Comparison of ENCODE assay signal across 23 cellular contexts in the genomic region with DNA sequence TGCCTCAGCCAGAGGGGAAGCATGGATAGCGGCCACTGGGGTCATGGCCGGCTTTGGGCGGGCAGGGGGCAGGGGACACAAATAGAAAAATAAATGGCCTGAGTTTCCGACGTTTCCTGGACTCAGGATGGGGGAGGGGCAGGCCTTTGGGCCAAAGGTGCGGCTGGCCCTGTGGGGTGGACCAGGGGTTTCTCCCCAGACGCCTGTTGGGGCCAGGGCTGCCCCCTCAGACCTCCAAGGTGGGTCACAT. TPM values are rescaled to one million over a fixed set of nuclear protein-coding genes. Genes with fewer than 3 reads are reported as not detected.
A peak's percentile ranks its signal among the peaks of the same experiment; 100 is the strongest.
DNase-seq lines count a peak whose midpoint lies in the region; ATAC-seq and TF ChIP-seq lines count a peak whose summit lies in the region.
"Had no signal": no experiment of that assay in that cellular context is flagged by ENCODE, and none has a peak within 500 bp of the region (broad histone marks: within the 10 kb centered on the region; RNA-seq: fewer than 3 reads in every experiment).

No MANE protein-coding gene starts in this region.

- H3K4me1 ChIP-seq in esophagus muscularis mucosa (peaks cover 27 to 48% (median 44%) of the 10 kb centered on the region in 4 donors), mucosa of rectum (ENCODE audit: control insufficient read depth in 2 of 2, insufficient read depth in 2 of 2, low read length in 2 of 2) (peaks cover 3 to 6% of the 10 kb centered on the region in 2 donors), thyroid gland (no peaks in the 10 kb centered on the region)
- H3K4me1 ChIP-seq: breast epithelium, pancreas had no signal

- H3K27ac ChIP-seq in esophagus muscularis mucosa (replicated peaks in 1 of 4) = peak overlapping the region; percentile 42 to 76 (median 72)
- peak overlapping the region; percentile 11 to 16 for H3K27ac ChIP-seq in mucosa of rectum (ENCODE audit: low read depth in 2 of 2, low read length in 2 of 2)
- H3K27ac ChIP-seq in thyroid gland = peak overlapping the region in 2 of 3 donors; percentile 38 to 59
- H3K27ac ChIP-seq: hepatocyte, pancreas had no signal

- H3K9me3 ChIP-seq in esophagus muscularis mucosa = no peaks in the 10 kb centered on the region
- no peaks in the 10 kb centered on the region for H3K9me3 ChIP-seq in mucosa of rectum (ENCODE audit: control insufficient read depth in 2 of 2, low read length in 2 of 2)
- no peaks in the 10 kb centered on the region for H3K9me3 ChIP-seq in thyroid gland
- H3K9me3 ChIP-seq: breast epithelium, pancreas had no signal

- POLR2A ChIA-PET in activated CD8-positive, alpha-beta T cell treated with anti-CD3 and anti-CD28 coated beads for 36 hours (lab: Charles Lee) = no interaction called here
- POLR2A ChIA-PET in activated CD8-positive, alpha-beta T cell treated with anti-CD3 and anti-CD28 coated beads, Interleukin-2, amount 10 ng/mL, durations not matched to agents 7 days and 5 days (lab: Charles Lee) = no interaction called here

- H3K27me3 ChIP-seq in esophagus muscularis mucosa = peaks cover 0 to 67% (median 8%) of the 10 kb centered on the region in 4 donors
- H3K27me3 ChIP-seq in mucosa of rectum (ENCODE audit: control insufficient read depth in 2 of 2, insufficient read depth in 2 of 2, low read length in 2 of 2) = peaks cover 12 to 44% of the 10 kb centered on the region in 2 donors
- no peaks in the 10 kb centered on the region for H3K27me3 ChIP-seq in thyroid gland
- H3K27me3 ChIP-seq: hepatocyte, pancreas had no signal

- TF ChIP-seq POLR2A in esophagus muscularis mucosa (IDR thresholded peaks at IDR 0.05; ENCODE audit: low read depth) (no peak), thyroid gland (IDR thresholded peaks at IDR 0.05) (no peak)

- H3K4me1 Mint-ChIP-seq in activated CD8-positive, alpha-beta T cell treated with anti-CD3 and anti-CD28 coated beads for 36 hours (ENCODE audit: low read depth) = peaks cover 13% of the 10 kb centered on the region
- peaks cover 37% of the 10 kb centered on the region for H3K4me1 Mint-ChIP-seq in activated CD8-positive, alpha-beta T cell treated with anti-CD3 and anti-CD28 coated beads, Interleukin-2, amount 10 ng/mL, durations not matched to agents 7 days and 5 days (ENCODE audit: low read depth)
- H3K4me1 Mint-ChIP-seq in activated T-helper 2 cell treated with anti-CD3 and anti-CD28 coated beads, Interferon-gamma antibody, Interleukin-2, Interleukin-4, amounts not matched to agents 10 μg/mL and 5 μg/mL and 100 μg/mL, durations not matched to agents 14 hours and 24 hours and 36 hours (ENCODE audit: low read depth) = peaks cover 11% of the 10 kb centered on the region

- no peak for DNase-seq in activated CD8-positive, alpha-beta T cell treated with anti-CD3 and anti-CD28 coated beads for 36 hours
- no peak for DNase-seq in activated CD8-positive, alpha-beta T cell treated with anti-CD3 and anti-CD28 coated beads, Interleukin-2, amount 10 ng/mL, durations not matched to agents 7 days and 5 days
- no peak for DNase-seq in esophagus muscularis mucosa (ENCODE audit: extremely low spot score)
- DNase-seq in thyroid gland = no peak
- no peak for DNase-seq in activated T-helper 2 cell treated with anti-CD3 and anti-CD28 coated beads, Interferon-gamma antibody, Interleukin-2, Interleukin-4, amounts not matched to agents 10 μg/mL and 5 μg/mL and 100 μg/mL, durations not matched to agents 14 hours and 24 hours and 36 hours (ENCODE audit: low spot score)
- DNase-seq in H4 (ENCODE audit: low spot score) = no peak
- DNase-seq in activated gamma-delta T cell (lab: John Stamatoyannopoulos, UW) = no peak
- DNase-seq: activated CD8-positive, alpha-beta memory T cell treated with anti-CD3 and anti-CD28 coated beads, Interleukin-2, amount 50 U/mL, for 48 hours; activated effector memory CD4-positive, alpha-beta T cell treated with anti-CD3 and anti-CD28 coated beads, Interleukin-2, amount 50 U/mL, for 16 hours; COR-L47; cortex of kidney; DND-41; KG1; pancreas; stimulated activated naive CD4-positive, alpha-beta T cell treated with Interleukin-2 at 50 U/mL for 16 hours had no signal

- intact Hi-C loops in activated CD8-positive, alpha-beta T cell treated with anti-CD3 and anti-CD28 coated beads for 36 hours (cut with micrococcal nuclease) = no loop called here
- intact Hi-C loops in esophagus muscularis mucosa (cut with DNase I) (no loop called here), thyroid gland (cut with DNase I) (no loop called here)
- intact Hi-C loops in activated T-helper 2 cell treated with anti-CD3 and anti-CD28 coated beads, Interferon-gamma antibody, Interleukin-2, Interleukin-4, amounts not matched to agents 10 μg/mL and 5 μg/mL and 100 μg/mL, durations not matched to agents 14 hours and 24 hours and 36 hours (cut with micrococcal nuclease) = no loop called here

- no peaks in the 10 kb centered on the region for H3K36me3 Mint-ChIP-seq in activated CD8-positive, alpha-beta T cell treated with anti-CD3 and anti-CD28 coated beads for 36 hours (ENCODE audit: low read depth)
- no peaks in the 10 kb centered on the region for H3K36me3 Mint-ChIP-seq in activated CD8-positive, alpha-beta T cell treated with anti-CD3 and anti-CD28 coated beads, Interleukin-2, amount 10 ng/mL, durations not matched to agents 7 days and 5 days (ENCODE audit: low read depth)
- no peaks in the 10 kb centered on the region for H3K36me3 Mint-ChIP-seq in activated T-helper 2 cell treated with anti-CD3 and anti-CD28 coated beads, Interferon-gamma antibody, Interleukin-2, Interleukin-4, amounts not matched to agents 10 μg/mL and 5 μg/mL and 100 μg/mL, durations not matched to agents 14 hours and 24 hours and 36 hours (ENCODE audit: low read depth)
- H3K36me3 Mint-ChIP-seq: T-cell had no signal

- no peak overlapping the region for H3K27ac Mint-ChIP-seq in activated CD8-positive, alpha-beta T cell treated with anti-CD3 and anti-CD28 coated beads for 36 hours
- no peak overlapping the region for H3K27ac Mint-ChIP-seq in activated CD8-positive, alpha-beta T cell treated with anti-CD3 and anti-CD28 coated beads, Interleukin-2, amount 10 ng/mL, durations not matched to agents 7 days and 5 days
- no peak overlapping the region for H3K27ac Mint-ChIP-seq in activated T-helper 2 cell treated with anti-CD3 and anti-CD28 coated beads, Interferon-gamma antibody, Interleukin-2, Interleukin-4, amounts not matched to agents 10 μg/mL and 5 μg/mL and 100 μg/mL, durations not matched to agents 14 hours and 24 hours and 36 hours
- H3K27ac Mint-ChIP-seq: memory B cell had no signal

- WGBS in esophagus muscularis mucosa = 33% methylated on average over 7 of the region's 7 CpGs
- 44 to 58% methylated on average over 7 of the region's 7 CpGs for WGBS in thyroid gland, 2 donors

- peak overlapping the region; percentile 76 for H3K4me3 Mint-ChIP-seq in activated CD8-positive, alpha-beta T cell treated with anti-CD3 and anti-CD28 coated beads for 36 hours
- no peak overlapping the region for H3K4me3 Mint-ChIP-seq in activated CD8-positive, alpha-beta T cell treated with anti-CD3 and anti-CD28 coated beads, Interleukin-2, amount 10 ng/mL, durations not matched to agents 7 days and 5 days
- no peak overlapping the region for H3K4me3 Mint-ChIP-seq in activated T-helper 2 cell treated with anti-CD3 and anti-CD28 coated beads, Interferon-gamma antibody, Interleukin-2, Interleukin-4, amounts not matched to agents 10 μg/mL and 5 μg/mL and 100 μg/mL, durations not matched to agents 14 hours and 24 hours and 36 hours (ENCODE audit: low read depth)

- no peak overlapping the region for H3K9ac ChIP-seq in mucosa of rectum (ENCODE audit: low read depth in 1 of 2, low read length in 2 of 2)

- H3K9me3 Mint-ChIP-seq in activated CD8-positive, alpha-beta T cell treated with anti-CD3 and anti-CD28 coated beads for 36 hours = no peaks in the 10 kb centered on the region
- no peaks in the 10 kb centered on the region for H3K9me3 Mint-ChIP-seq in activated CD8-positive, alpha-beta T cell treated with anti-CD3 and anti-CD28 coated beads, Interleukin-2, amount 10 ng/mL, durations not matched to agents 7 days and 5 days (ENCODE audit: insufficient read depth)
- H3K9me3 Mint-ChIP-seq in activated T-helper 2 cell treated with anti-CD3 and anti-CD28 coated beads, Interferon-gamma antibody, Interleukin-2, Interleukin-4, amounts not matched to agents 10 μg/mL and 5 μg/mL and 100 μg/mL, durations not matched to agents 14 hours and 24 hours and 36 hours = no peaks in the 10 kb centered on the region
- H3K9me3 Mint-ChIP-seq: memory B cell; naive thymus-derived CD4-positive, alpha-beta T cell; T-cell had no signal

- no peak for TF ChIP-seq CTCF in activated CD8-positive, alpha-beta T cell treated with anti-CD3 and anti-CD28 coated beads for 36 hours (IDR thresholded peaks at IDR 0.05)
- TF ChIP-seq CTCF in esophagus muscularis mucosa (IDR thresholded peaks at IDR 0.05) (no peak), thyroid gland (IDR thresholded peaks at IDR 0.05) (no peak)

- TF ChIP-seq EP300 in esophagus muscularis mucosa (IDR thresholded peaks at IDR 0.05) = no peak

- H3K4me3 ChIP-seq in esophagus muscularis mucosa (peak overlapping the region in 1 of 4 donors; percentile 45), mucosa of rectum (ENCODE audit: low read length in 2 of 2) (no peak overlapping the region), thyroid gland (replicated peaks in 1 of 3) (no peak overlapping the region)
- H3K4me3 ChIP-seq: hepatocyte, pancreas had no signal

- no peak for ATAC-seq in activated CD8-positive, alpha-beta T cell treated with anti-CD3 and anti-CD28 coated beads for 36 hours
- no peak for ATAC-seq in activated CD8-positive, alpha-beta T cell treated with anti-CD3 and anti-CD28 coated beads, Interleukin-2, amount 10 ng/mL, durations not matched to agents 7 days and 5 days

- H3K36me3 ChIP-seq in esophagus muscularis mucosa (no peaks in the 10 kb centered on the region), mucosa of rectum (ENCODE audit: control insufficient read depth in 2 of 2, insufficient read depth in 2 of 2, low read length in 2 of 2) (no peaks in the 10 kb centered on the region), thyroid gland (no peaks in the 10 kb centered on the region)
- H3K36me3 ChIP-seq: breast epithelium, pancreas had no signal

- peaks cover 14% of the 10 kb centered on the region for H3K27me3 Mint-ChIP-seq in activated CD8-positive, alpha-beta T cell treated with anti-CD3 and anti-CD28 coated beads for 36 hours
- H3K27me3 Mint-ChIP-seq in activated CD8-positive, alpha-beta T cell treated with anti-CD3 and anti-CD28 coated beads, Interleukin-2, amount 10 ng/mL, durations not matched to agents 7 days and 5 days (ENCODE audit: low read depth) = peaks cover 6% of the 10 kb centered on the region
- peaks cover 3% of the 10 kb centered on the region for H3K27me3 Mint-ChIP-seq in activated T-helper 2 cell treated with anti-CD3 and anti-CD28 coated beads, Interferon-gamma antibody, Interleukin-2, Interleukin-4, amounts not matched to agents 10 μg/mL and 5 μg/mL and 100 μg/mL, durations not matched to agents 14 hours and 24 hours and 36 hours (ENCODE audit: low read depth)

- CTCF ChIA-PET in activated CD8-positive, alpha-beta T cell treated with anti-CD3 and anti-CD28 coated beads for 36 hours (lab: Charles Lee) = interaction anchor here (5.0 kb wide), 1 partner anchor 18 kb away, joined by 47 read pairs; no protein-coding TSS in a partner anchor
- CTCF ChIA-PET in activated CD8-positive, alpha-beta T cell treated with anti-CD3 and anti-CD28 coated beads, Interleukin-2, amount 10 ng/mL, durations not matched to agents 7 days and 5 days (lab: Charles Lee) = interaction anchor here (3.1 to 3.5 kb wide), 2 partner anchors 17 to 76 kb away, joined by 19 to 24 read pairs; a partner anchor contains a TSS

RNA-seq across cellular contexts. Expression of a gene that starts 6.4 kb away (rescaled TPM):
- 10 to 100 TPM; 30.0 to 33.0 TPM for total RNA-seq in activated CD8-positive, alpha-beta T cell treated with anti-CD3 and anti-CD28 coated beads for 36 hours
- total RNA-seq in activated CD8-positive, alpha-beta T cell treated with anti-CD3 and anti-CD28 coated beads, Interleukin-2, amount 10 ng/mL, durations not matched to agents 7 days and 5 days = 10 to 100 TPM; 49.6 to 55.3 TPM
- total RNA-seq in esophagus muscularis mucosa (10 to 100 TPM; 22.8 to 59.0 (median 43.6) TPM), thyroid gland (10 to 100 TPM; 20.9 to 43.1 (median 24.4) TPM)
- 49.0 and 49.9 TPM in 2 replicates for total RNA-seq in activated T-helper 2 cell treated with anti-CD3 and anti-CD28 coated beads, Interferon-gamma antibody, Interleukin-2, Interleukin-4, amounts not matched to agents 10 μg/mL and 5 μg/mL and 100 μg/mL, durations not matched to agents 14 hours and 24 hours and 36 hours
- total RNA-seq in H4 (2014; rRNA removed; shearing (Covaris generic)) = 40.6 and 41.7 TPM in 2 replicates

RNA-seq across cellular contexts. Expression of a gene that starts 7.1 kb away (rescaled TPM):
- not detected for total RNA-seq in activated CD8-positive, alpha-beta T cell treated with anti-CD3 and anti-CD28 coated beads for 36 hours
- total RNA-seq in activated CD8-positive, alpha-beta T cell treated with anti-CD3 and anti-CD28 coated beads, Interleukin-2, amount 10 ng/mL, durations not matched to agents 7 days and 5 days = under 1 TPM; 0.13 to 0.21 TPM
- total RNA-seq in esophagus muscularis mucosa (10 to 100 TPM in 2 of 4 donors, 1 to 10 TPM in 2; 5.6 to 19.0 (median 12.8) TPM), thyroid gland (10 to 100 TPM in 2 of 4 donors, 1 to 10 TPM in 2; 7.5 to 16.9 (median 10.6) TPM)
- 1.0 and 1.1 TPM in 2 replicates for total RNA-seq in activated T-helper 2 cell treated with anti-CD3 and anti-CD28 coated beads, Interferon-gamma antibody, Interleukin-2, Interleukin-4, amounts not matched to agents 10 μg/mL and 5 μg/mL and 100 μg/mL, durations not matched to agents 14 hours and 24 hours and 36 hours
- total RNA-seq in H4 (2014; rRNA removed; shearing (Covaris generic)) = 0.19 TPM in 1 of 2 replicates, not detected in the other
- total RNA-seq: activated CD4-positive, alpha-beta T cell treated with anti-CD3 and anti-CD28 coated beads for 36 hours; hepatocyte; HT-29 had no signal

RNA-seq across cellular contexts. Expression of a gene that starts 20.6 kb away (rescaled TPM):
- total RNA-seq in activated CD8-positive, alpha-beta T cell treated with anti-CD3 and anti-CD28 coated beads for 36 hours = 1 to 10 TPM; 2.8 to 4.7 TPM
- 1 to 10 TPM; 6.4 to 7.6 TPM for total RNA-seq in activated CD8-positive, alpha-beta T cell treated with anti-CD3 and anti-CD28 coated beads, Interleukin-2, amount 10 ng/mL, durations not matched to agents 7 days and 5 days
- total RNA-seq in esophagus muscularis mucosa (1 to 10 TPM in 1 of 4 donors, under 1 TPM in 3; 0.17 to 1.6 (median 0.32) TPM), thyroid gland (1 to 10 TPM in 1 of 4 donors, under 1 TPM in 3; 0.11 to 2.6 (median 0.59) TPM)
- 3.8 and 4.3 TPM in 2 replicates for total RNA-seq in activated T-helper 2 cell treated with anti-CD3 and anti-CD28 coated beads, Interferon-gamma antibody, Interleukin-2, Interleukin-4, amounts not matched to agents 10 μg/mL and 5 μg/mL and 100 μg/mL, durations not matched to agents 14 hours and 24 hours and 36 hours
- 0.08 TPM in 1 of 2 replicates, not detected in the other for total RNA-seq in H4 (2014; rRNA removed; shearing (Covaris generic))

RNA-seq across cellular contexts. Expression of a gene that starts 22.8 kb away (rescaled TPM):
- total RNA-seq in activated CD8-positive, alpha-beta T cell treated with anti-CD3 and anti-CD28 coated beads for 36 hours = 10 to 100 TPM; 42.5 to 44.1 TPM
- total RNA-seq in activated CD8-positive, alpha-beta T cell treated with anti-CD3 and anti-CD28 coated beads, Interleukin-2, amount 10 ng/mL, durations not matched to agents 7 days and 5 days = 100 to 1,000 TPM; 130 to 135 TPM
- total RNA-seq in esophagus muscularis mucosa = 10 to 100 TPM; 11.4 to 17.7 (median 12.7) TPM
- 10 to 100 TPM; 10.5 to 17.2 (median 13.4) TPM for total RNA-seq in thyroid gland
- total RNA-seq in activated T-helper 2 cell treated with anti-CD3 and anti-CD28 coated beads, Interferon-gamma antibody, Interleukin-2, Interleukin-4, amounts not matched to agents 10 μg/mL and 5 μg/mL and 100 μg/mL, durations not matched to agents 14 hours and 24 hours and 36 hours = 42.0 and 43.3 TPM in 2 replicates
- 18.5 and 19.8 TPM in 2 replicates for total RNA-seq in H4 (2014; rRNA removed; shearing (Covaris generic))

RNA-seq across cellular contexts. Expression of a gene that starts 23.3 kb away (rescaled TPM):
- under 1 TPM; 0.61 to 0.63 TPM for total RNA-seq in activated CD8-positive, alpha-beta T cell treated with anti-CD3 and anti-CD28 coated beads for 36 hours
- 1 to 10 TPM; 1.5 to 2.0 TPM for total RNA-seq in activated CD8-positive, alpha-beta T cell treated with anti-CD3 and anti-CD28 coated beads, Interleukin-2, amount 10 ng/mL, durations not matched to agents 7 days and 5 days
- total RNA-seq in esophagus muscularis mucosa (1 to 10 TPM in 1 of 4 donors, under 1 TPM in 3; 0.42 to 1.4 (median 0.87) TPM), thyroid gland (under 1 TPM; 0.54 to 0.94 (median 0.68) TPM)
- total RNA-seq in activated T-helper 2 cell treated with anti-CD3 and anti-CD28 coated beads, Interferon-gamma antibody, Interleukin-2, Interleukin-4, amounts not matched to agents 10 μg/mL and 5 μg/mL and 100 μg/mL, durations not matched to agents 14 hours and 24 hours and 36 hours = 0.32 and 0.41 TPM in 2 replicates
- total RNA-seq in H4 (2014; rRNA removed; shearing (Covaris generic)) = 0.23 and 0.97 TPM in 2 replicates

Comparison
In these comparisons a context has a peak if more than half of its experiments do, and no peak if none do; other contexts are left out.
1. H3K27ac ChIP-seq: peak in every context shown above with its lines; median percentile 72 in esophagus muscularis mucosa; 48 in thyroid gland; 14 in mucosa of rectum.